In the genomic region with DNA sequence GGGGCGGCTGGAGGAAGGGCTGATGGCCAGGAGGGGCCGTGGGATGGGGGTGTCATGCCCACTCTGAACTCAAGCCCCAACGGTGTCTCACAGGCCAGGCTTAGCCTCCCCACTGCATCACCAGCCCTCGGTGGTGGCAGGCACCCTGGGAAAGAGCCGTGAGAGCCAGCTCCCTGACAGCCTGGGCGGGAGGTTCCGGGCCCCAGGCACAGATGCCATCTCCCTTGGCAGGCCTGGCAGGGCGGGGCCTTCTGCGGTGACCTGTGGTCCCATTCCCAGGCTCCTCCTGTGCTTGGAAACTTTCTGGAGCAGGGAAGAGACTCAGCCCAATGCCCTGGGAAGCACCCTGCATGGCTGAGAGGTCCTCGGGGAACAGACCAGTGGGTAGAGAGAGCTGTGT, we compare ENCODE assay signal across 2 cellular contexts.
A peak's percentile ranks its signal among the peaks of the same experiment; 100 is the strongest.
TF ChIP-seq lines count a peak whose summit lies in the region.

No MANE protein-coding gene starts in this region.

TF ChIP-seq in SK-N-SH, 30 proteins besides CTCF, POLR2A, EP300 and RAD21:
- TF ChIP-seq EZH2phosphoT487 (IDR thresholded peaks at IDR 0.05; ENCODE audit: borderline replicate concordance, low read depth) (no peak), GATA2 (CRISPR knock-in tag; IDR thresholded peaks at IDR 0.05) (peak; percentile 50), ELF1 (IDR thresholded peaks at IDR 0.05) (no peak), POLR2AphosphoS5 (IDR thresholded peaks at IDR 0.05; ENCODE audit: low read depth, low read length) (no peak), FOSL2 (IDR thresholded peaks at IDR 0.05; ENCODE audit: borderline replicate concordance, low read depth) (no peak), TAF1 (IDR thresholded peaks at IDR 0.05; ENCODE audit: borderline replicate concordance, low read depth, low read length) (no peak), CHD2 (IDR thresholded peaks at IDR 0.05; ENCODE audit: low read length, partially characterized antibody) (no peak)
- TF ChIP-seq, protein P1, sequence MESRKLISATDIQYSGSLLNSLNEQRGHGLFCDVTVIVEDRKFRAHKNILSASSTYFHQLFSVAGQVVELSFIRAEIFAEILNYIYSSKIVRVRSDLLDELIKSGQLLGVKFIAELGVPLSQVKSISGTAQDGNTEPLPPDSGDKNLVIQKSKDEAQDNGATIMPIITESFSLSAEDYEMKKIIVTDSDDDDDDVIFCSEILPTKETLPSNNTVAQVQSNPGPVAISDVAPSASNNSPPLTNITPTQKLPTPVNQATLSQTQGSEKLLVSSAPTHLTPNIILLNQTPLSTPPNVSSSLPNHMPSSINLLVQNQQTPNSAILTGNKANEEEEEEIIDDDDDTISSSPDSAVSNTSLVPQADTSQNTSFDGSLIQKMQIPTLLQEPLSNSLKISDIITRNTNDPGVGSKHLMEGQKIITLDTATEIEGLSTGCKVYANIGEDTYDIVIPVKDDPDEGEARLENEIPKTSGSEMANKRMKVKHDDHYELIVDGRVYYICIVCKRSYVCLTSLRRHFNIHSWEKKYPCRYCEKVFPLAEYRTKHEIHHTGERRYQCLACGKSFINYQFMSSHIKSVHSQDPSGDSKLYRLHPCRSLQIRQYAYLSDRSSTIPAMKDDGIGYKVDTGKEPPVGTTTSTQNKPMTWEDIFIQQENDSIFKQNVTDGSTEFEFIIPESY (IDR thresholded peaks at IDR 0.05; ENCODE audit: borderline replicate concordance, low read depth) = no peak
TF ChIP-seq in SK-N-SH: peak in this region for 1.

TF ChIP-seq in SK-N-SH treated with all-trans-retinoic acid at 6 μM for 48 hours, 23 proteins besides CTCF, POLR2A, EP300 and RAD21:
- TF ChIP-seq, protein P2, sequence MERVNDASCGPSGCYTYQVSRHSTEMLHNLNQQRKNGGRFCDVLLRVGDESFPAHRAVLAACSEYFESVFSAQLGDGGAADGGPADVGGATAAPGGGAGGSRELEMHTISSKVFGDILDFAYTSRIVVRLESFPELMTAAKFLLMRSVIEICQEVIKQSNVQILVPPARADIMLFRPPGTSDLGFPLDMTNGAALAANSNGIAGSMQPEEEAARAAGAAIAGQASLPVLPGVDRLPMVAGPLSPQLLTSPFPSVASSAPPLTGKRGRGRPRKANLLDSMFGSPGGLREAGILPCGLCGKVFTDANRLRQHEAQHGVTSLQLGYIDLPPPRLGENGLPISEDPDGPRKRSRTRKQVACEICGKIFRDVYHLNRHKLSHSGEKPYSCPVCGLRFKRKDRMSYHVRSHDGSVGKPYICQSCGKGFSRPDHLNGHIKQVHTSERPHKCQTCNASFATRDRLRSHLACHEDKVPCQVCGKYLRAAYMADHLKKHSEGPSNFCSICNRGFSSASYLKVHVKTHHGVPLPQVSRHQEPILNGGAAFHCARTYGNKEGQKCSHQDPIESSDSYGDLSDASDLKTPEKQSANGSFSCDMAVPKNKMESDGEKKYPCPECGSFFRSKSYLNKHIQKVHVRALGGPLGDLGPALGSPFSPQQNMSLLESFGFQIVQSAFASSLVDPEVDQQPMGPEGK (CRISPR knock-in tag; IDR thresholded peaks at IDR 0.05; ENCODE audit: borderline replicate concordance) = no peak
- TF ChIP-seq TCF4 (CRISPR knock-in tag; IDR thresholded peaks at IDR 0.05; ENCODE audit: borderline replicate concordance) (no peak), ESRRG (CRISPR knock-in tag; IDR thresholded peaks at IDR 0.05) (no peak), RARB (CRISPR knock-in tag; IDR thresholded peaks at IDR 0.05) (no peak), CSDC2 (CRISPR knock-in tag; IDR thresholded peaks at IDR 0.05) (no peak), BACH2 (CRISPR knock-in tag; IDR thresholded peaks at IDR 0.05; ENCODE audit: borderline replicate concordance) (no peak), ZNF8 (CRISPR knock-in tag; IDR thresholded peaks at IDR 0.05) (no peak)
